Comparison of ENCODE assay signal across 27 cellular contexts in genomic region chr5:173817561-173817960, GRCh38.
"Had no signal": no experiment of that assay in that cellular context is flagged by ENCODE, and none has a peak within 500 bp of the region (broad histone marks: within the 10 kb centered on the region; RNA-seq: fewer than 3 reads in every experiment).

No MANE protein-coding gene starts in this region.

- H3K4me1 ChIP-seq: breast epithelium, esophagus muscularis mucosa, prostate gland, upper lobe of right lung had no signal

- H3K4me3 ChIP-seq: breast epithelium, colonic mucosa, dorsolateral prefrontal cortex, esophagus muscularis mucosa, left lung, ovary, prostate gland, upper lobe of right lung had no signal

- DNase-seq: activated CD4-positive, alpha-beta T cell treated with anti-CD3 and anti-CD28 coated beads for 4 hours; activated CD4-positive, alpha-beta T cell treated with anti-CD3 and anti-CD28 coated beads, Interleukin-2, amount 50 U/mL, for 48 hours; activated CD4-positive, CD25-positive, alpha-beta regulatory T cell; activated CD8-positive, alpha-beta memory T cell treated with anti-CD3 and anti-CD28 coated beads, Interleukin-2, amount 50 U/mL, for 48 hours; activated naive CD4-positive, alpha-beta T cell treated with Interleukin-2 at 50 U/mL for 16 hours; activated naive CD8-positive, alpha-beta T cell treated with anti-CD3 and anti-CD28 coated beads, Interleukin-2, amount 10 ng/mL, durations not matched to agents 7 days and 5 days; activated T-cell treated with anti-CD3 and anti-CD28 coated beads, Interleukin-2, amount 50 U/mL, for 4 hours; amniotic stem cell; colonic mucosa; dorsolateral prefrontal cortex; glutamatergic neuron; hippocampal formation; kidney glomerular epithelial cell; left lung; midbrain; ovary; stimulated activated CD4-positive, alpha-beta T cell treated with anti-CD3 and anti-CD28 coated beads, Interleukin-2, amount 100 ng/mL, for 48 hours; stimulated activated CD8-positive, alpha-beta memory T cell treated with anti-CD3 and anti-CD28 coated beads, Interleukin-4, amount 100 ng/mL, for 48 hours; stimulated activated naive CD4-positive, alpha-beta T cell treated with Interleukin-2 at 50 U/mL for 16 hours; T1000; upper lobe of right lung had no signal

- H3K9me3 ChIP-seq: colonic mucosa, left lung, neutrophil, ovary, prostate gland had no signal

- FAIRE-seq: frontal cortex had no signal

- H3K27ac ChIP-seq: colonic mucosa, dorsolateral prefrontal cortex, esophagus muscularis mucosa, left lung, neutrophil, ovary, prostate gland, upper lobe of right lung had no signal

- H3K36me3 ChIP-seq: breast epithelium, colonic mucosa, esophagus muscularis mucosa, left lung, neutrophil, ovary, prostate gland, upper lobe of right lung had no signal

- H3K27me3 ChIP-seq: breast epithelium, colonic mucosa, dorsolateral prefrontal cortex, esophagus muscularis mucosa, left lung, neutrophil, ovary, upper lobe of right lung had no signal

- ATAC-seq: activated T-cell treated with anti-CD3 and anti-CD28 coated beads, Interleukin-2, amount 50 U/mL, for 4 hours; left lung; natural killer cell treated with Interleukin-12 subunit alpha and Interleukin-12 subunit beta and Interleukin-15 and Interleukin-18, amount 100 ng/mL, for 72 hours; upper lobe of right lung had no signal
